In genomic region chr5:38208782-38209378, GRCh38 we compare ENCODE assay signal across 9 cellular contexts. TPM values are rescaled to one million over a fixed set of nuclear protein-coding genes. Genes with fewer than 3 reads are reported as not detected.
A peak's percentile ranks its signal among the peaks of the same experiment; 100 is the strongest.
DNase-seq lines count a peak whose midpoint lies in the region; ATAC-seq and TF ChIP-seq lines count a peak whose summit lies in the region.
"Had no signal": no experiment of that assay in that cellular context is flagged by ENCODE, and none has a peak within 500 bp of the region (broad histone marks: within the 10 kb centered on the region; RNA-seq: fewer than 3 reads in every experiment).

No MANE protein-coding gene starts in this region.

- no peaks in the 10 kb centered on the region for H4K20me1 ChIP-seq in DND-41 (ENCODE audit: insufficient read depth, low read length)

- peak; percentile 70 for TF ChIP-seq RAD21 in Ishikawa (IDR thresholded peaks at IDR 0.05; ENCODE audit: low read depth)

- no peak overlapping the region for H3K27ac ChIP-seq in DND-41 (ENCODE audit: low read length)

- H3K4me2 ChIP-seq in DND-41 (ENCODE audit: insufficient read depth, low read length), result no peak overlapping the region

- no peak overlapping the region for H3K9ac ChIP-seq in DND-41 (ENCODE audit: low read depth, low read length)

- peak; percentile 14 for DNase-seq in DND-41
- DNase-seq in RPMI7951 (ENCODE audit: low read depth), result peak; percentile 24
- DNase-seq in foreskin melanocyte, result peak; percentile 9
- DNase-seq in stromal cell of bone marrow (ENCODE audit: low read depth), result peak; percentile 19
- no peak for DNase-seq in NCI-H1436 treated with DMSO at 0.1 percent for 48 hours (lab: John Stamatoyannopoulos, UW)
- DNase-seq: naive B cell had no signal

- no peaks in the 10 kb centered on the region for H3K9me3 ChIP-seq in DND-41 (ENCODE audit: insufficient read depth, low read length, severe bottlenecking)

- ATAC-seq in DND-41 (ENCODE audit: insufficient read depth, low read depth), result peak; percentile 56; the same call in 1 of the 3 replicates
- ATAC-seq in GM18868 (IDR thresholded peaks at IDR 0.05; ENCODE audit: unreplicated experiment), result no peak
- ATAC-seq in HG03439 (IDR thresholded peaks at IDR 0.05; ENCODE audit: unreplicated experiment), result no peak

- H3K27me3 ChIP-seq in DND-41 (ENCODE audit: insufficient read depth, low read length, poor library complexity), result peaks cover 4% of the 10 kb centered on the region

- no peaks in the 10 kb centered on the region for H3K79me2 ChIP-seq in DND-41 (ENCODE audit: insufficient read depth, low read length)

- H3K4me3 ChIP-seq in DND-41 (ENCODE audit: low read depth in 1 of 2, low read length in 2 of 2), result no peak overlapping the region

- H3K4me1 ChIP-seq in DND-41 (ENCODE audit: insufficient read depth, low read length), result no peaks in the 10 kb centered on the region

- no peak for TF ChIP-seq EP300 in Ishikawa (IDR thresholded peaks at IDR 0.05; ENCODE audit: borderline replicate concordance)

- no peaks in the 10 kb centered on the region for H3K36me3 ChIP-seq in DND-41 (ENCODE audit: insufficient read depth, low read length)

- no peak overlapping the region for H2AFZ ChIP-seq in DND-41 (ENCODE audit: low read depth, low read length)

- peak; percentile 37 for TF ChIP-seq CTCF in DND-41 (IDR thresholded peaks at IDR 0.05; ENCODE audit: borderline replicate concordance, extremely low read depth, low read length, poor library complexity, severe bottlenecking)

TF ChIP-seq in Ishikawa, 13 proteins besides CTCF, POLR2A, EP300 and RAD21:
- no peak for TF ChIP-seq FOXM1 (IDR thresholded peaks at IDR 0.05; ENCODE audit: borderline replicate concordance, low read depth)

RNA-seq across cellular contexts. Expression of gene EGFLAM, which starts 49.5 kb away (rescaled TPM):
- 0.12 and 1.3 TPM in 2 replicates for total RNA-seq in RPMI7951 (2014; rRNA removed; shearing (Covaris generic))
